ENCODE assay signal across 14 cellular contexts in the genomic region with DNA sequence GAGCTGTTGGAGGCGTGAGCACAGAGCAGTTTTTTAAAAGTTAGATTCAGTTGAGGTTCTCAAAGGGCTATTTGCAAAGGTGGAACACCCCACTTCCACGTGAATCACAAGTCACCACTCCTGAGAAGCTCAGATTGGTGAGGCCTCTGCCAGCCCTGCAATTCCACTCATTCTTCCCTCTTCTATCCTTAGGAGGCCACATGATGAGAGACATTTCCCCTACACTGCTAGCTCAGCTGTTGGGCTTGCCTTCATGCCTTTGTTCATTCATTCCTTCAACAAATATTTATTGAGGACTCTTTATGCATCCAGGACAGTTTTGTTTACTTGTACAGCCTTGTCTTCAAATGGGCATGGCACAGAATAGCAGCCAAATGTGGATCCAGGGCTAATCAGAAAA. TPM values are rescaled to one million over a fixed set of nuclear protein-coding genes. Genes with fewer than 3 reads are reported as not detected.
A peak's percentile ranks its signal among the peaks of the same experiment; 100 is the strongest.
DNase-seq lines count a peak whose midpoint lies in the region; ATAC-seq and TF ChIP-seq lines count a peak whose summit lies in the region.
"Had no signal": no experiment of that assay in that cellular context is flagged by ENCODE, and none has a peak within 500 bp of the region (broad histone marks: within the 10 kb centered on the region; RNA-seq: fewer than 3 reads in every experiment).

No MANE protein-coding gene starts in this region.

- no peak for TF ChIP-seq CTCF in endodermal cell (conservative IDR thresholded peaks at IDR 0.05)
- TF ChIP-seq CTCF in nephron (IDR thresholded peaks at IDR 0.05; ENCODE audit: unreplicated experiment in 3 of 3), result no peak

- CTCF ChIA-PET in HEK293T (lab: Yijun Ruan, JAX), result no interaction called here

- H3K4me3 ChIP-seq in right cardiac atrium (ENCODE audit: low read length), result no peak overlapping the region
- no peak overlapping the region for H3K4me3 ChIP-seq in endodermal cell (ENCODE audit: low read length)
- no peak overlapping the region for H3K4me3 ChIP-seq in H7 (ENCODE audit: insufficient read depth, low read depth, low read length)
- H3K4me3 ChIP-seq: K562 had no signal

- H3K9ac ChIP-seq in endodermal cell (ENCODE audit: extremely low read depth, low read length, poor library complexity, severe bottlenecking), result no peak overlapping the region

- H3K36me3 ChIP-seq in endodermal cell (ENCODE audit: control insufficient read depth, insufficient read depth, low read length) (no peaks in the 10 kb centered on the region), H7 (replicated peaks; ENCODE audit: control insufficient read depth, insufficient read depth, low read length) (no peaks in the 10 kb centered on the region)

- H3K9me3 Mint-ChIP-seq in endodermal cell, result peaks cover 2% of the 10 kb centered on the region
- peaks cover 7% of the 10 kb centered on the region for H3K9me3 Mint-ChIP-seq in nephron
- H3K9me3 Mint-ChIP-seq: stimulated activated effector memory CD8-positive, alpha-beta T cell treated with anti-CD3 and anti-CD28 coated beads, Interleukin-12 subunit alpha, Interleukin-12 subunit beta, amount 100 ng/mL, for 72 hours had no signal

- POLR2A ChIA-PET in HEK293T (lab: Yijun Ruan, JAX), result interaction anchor here (1.3 kb wide), 1 partner anchor 10 kb away, joined by 3 read pairs; no protein-coding TSS in a partner anchor

- WGBS in right cardiac atrium, result 95% methylated on average over 2 of the region's 2 CpGs
- 77% methylated on average over 2 of the region's 2 CpGs; no CpG with 5 or more reads in 1 of the 2 experiments for WGBS in endodermal cell (ENCODE audit: insufficient coverage in 1 of 2, insufficient read length in 1 of 2), 2 experiments

- H3K4me1 ChIP-seq in right cardiac atrium (ENCODE audit: control insufficient read depth, insufficient read depth, low read length) (peaks cover 5% of the 10 kb centered on the region), endodermal cell (ENCODE audit: control insufficient read depth, insufficient read depth, low read length) (no peaks in the 10 kb centered on the region)

- H3K36me3 Mint-ChIP-seq in endodermal cell (ENCODE audit: low read depth) (no peaks in the 10 kb centered on the region), nephron (ENCODE audit: low read depth) (no peaks in the 10 kb centered on the region)
- H3K36me3 Mint-ChIP-seq: brain; stimulated activated effector memory CD8-positive, alpha-beta T cell treated with anti-CD3 and anti-CD28 coated beads, Interleukin-12 subunit alpha, Interleukin-12 subunit beta, amount 100 ng/mL, for 72 hours had no signal

- peaks cover 16% of the 10 kb centered on the region for H3K4me1 Mint-ChIP-seq in endodermal cell
- H3K4me1 Mint-ChIP-seq in nephron, result peaks cover 45% of the 10 kb centered on the region
- H3K4me1 Mint-ChIP-seq: stimulated activated effector memory CD8-positive, alpha-beta T cell treated with anti-CD3 and anti-CD28 coated beads, Interleukin-12 subunit alpha, Interleukin-12 subunit beta, amount 100 ng/mL, for 72 hours had no signal

- H3K27me3 Mint-ChIP-seq in endodermal cell (ENCODE audit: insufficient read depth) (peaks cover 5% of the 10 kb centered on the region), nephron (ENCODE audit: low read depth) (no peaks in the 10 kb centered on the region)

- intact Hi-C loops in right cardiac atrium (cut with DNase I), result no loop called here
- intact Hi-C loops in left ventricle myocardium superior (cut with micrococcal nuclease), result no loop called here

- no peak overlapping the region for H3K4me3 Mint-ChIP-seq in endodermal cell
- H3K4me3 Mint-ChIP-seq in nephron, result no peak overlapping the region
- H3K4me3 Mint-ChIP-seq: stimulated activated effector memory CD8-positive, alpha-beta T cell treated with anti-CD3 and anti-CD28 coated beads, Interleukin-12 subunit alpha, Interleukin-12 subunit beta, amount 100 ng/mL, for 72 hours had no signal

- ATAC-seq in right cardiac atrium, result no peak
- ATAC-seq in left ventricle myocardium superior, result no peak
- ATAC-seq: K562; stimulated activated effector memory CD8-positive, alpha-beta T cell treated with anti-CD3 and anti-CD28 coated beads, Interleukin-12 subunit alpha, Interleukin-12 subunit beta, amount 100 ng/mL, for 72 hours had no signal

- H3K9me3 ChIP-seq in right cardiac atrium (ENCODE audit: control insufficient read depth, low read length) (no peaks in the 10 kb centered on the region), endodermal cell (ENCODE audit: control insufficient read depth, low read length) (no peaks in the 10 kb centered on the region)

- DNase-seq in right cardiac atrium (no peak), left ventricle myocardium superior (no peak), endodermal cell (no peak), H7 (no peak), ecto neural progenitor cell (ENCODE audit: low spot score) (no peak), HEK293T (ENCODE audit: extremely low spot score) (no peak)
- DNase-seq in activated T-cell treated with anti-CD3 and anti-CD28 coated beads, Interleukin-2, amount 50 U/mL, for 48 hours, result no peak
- DNase-seq: effector memory CD4-positive, alpha-beta T cell; NCI-H1417 treated with DMSO at 0.1 percent for 48 hours had no signal

- H3K27me3 ChIP-seq in right cardiac atrium (ENCODE audit: control insufficient read depth, insufficient read depth), result no peaks in the 10 kb centered on the region
- no peaks in the 10 kb centered on the region for H3K27me3 ChIP-seq in endodermal cell (ENCODE audit: control insufficient read depth, insufficient read depth, low read length, poor library complexity, severe bottlenecking)
- H3K27me3 ChIP-seq in H7 (ENCODE audit: control insufficient read depth, insufficient read depth, low read length), result no peaks in the 10 kb centered on the region; the same call in 1 of the 2 replicates

- H3K27ac ChIP-seq in right cardiac atrium (ENCODE audit: low read length), result peak overlapping the region; percentile 23
- H3K27ac ChIP-seq in endodermal cell (ENCODE audit: low read depth, low read length), result no peak overlapping the region

- peak overlapping the region; percentile 30 for H3K27ac Mint-ChIP-seq in endodermal cell
- H3K27ac Mint-ChIP-seq in nephron, result peak overlapping the region; percentile 97 to 99 (median 98)
- H3K27ac Mint-ChIP-seq: stimulated activated effector memory CD8-positive, alpha-beta T cell treated with anti-CD3 and anti-CD28 coated beads, Interleukin-12 subunit alpha, Interleukin-12 subunit beta, amount 100 ng/mL, for 72 hours had no signal

TF ChIP-seq in HEK293T, 16 proteins besides CTCF, POLR2A, EP300 and RAD21:
- TF ChIP-seq PKNOX1 (IDR thresholded peaks at IDR 0.05), result no peak
- TF ChIP-seq LEF1 (IDR thresholded peaks at IDR 0.05; ENCODE audit: borderline replicate concordance), result no peak
- no peak for TF ChIP-seq ZNF384 (IDR thresholded peaks at IDR 0.05)
- no peak for TF ChIP-seq FOXM1 (IDR thresholded peaks at IDR 0.05; ENCODE audit: borderline replicate concordance)
- TF ChIP-seq L3MBTL2 (conservative IDR thresholded peaks at IDR 0.05), result no peak
- no peak for TF ChIP-seq ELF4 (IDR thresholded peaks at IDR 0.05)
- TF ChIP-seq FOXA1 (IDR thresholded peaks at IDR 0.05), result no peak
- no peak for TF ChIP-seq BHLHE40 (IDR thresholded peaks at IDR 0.05; ENCODE audit: borderline replicate concordance)
- no peak for TF ChIP-seq FOXK2 (IDR thresholded peaks at IDR 0.05)
- TF ChIP-seq HDGF (IDR thresholded peaks at IDR 0.05; ENCODE audit: borderline replicate concordance), result no peak
- TF ChIP-seq NFRKB (IDR thresholded peaks at IDR 0.05), result no peak
- TF ChIP-seq SP1 (IDR thresholded peaks at IDR 0.05), result no peak
- TF ChIP-seq ARNT (IDR thresholded peaks at IDR 0.05), result no peak
- no peak for TF ChIP-seq CTBP1 (IDR thresholded peaks at IDR 0.05; ENCODE audit: borderline replicate concordance)
- no peak for TF ChIP-seq TARDBP (IDR thresholded peaks at IDR 0.05)
- no peak for TF ChIP-seq SUZ12 (IDR thresholded peaks at IDR 0.05)

RNA-seq across cellular contexts. Expression of gene SRPX2, which starts 3.7 kb away (rescaled TPM):
- total RNA-seq in right cardiac atrium, result 10 to 100 TPM in 1 of 4 donors, 1 to 10 TPM in 3; 2.5 to 27.6 (median 4.8) TPM
- 4.1 TPM for polyA plus RNA-seq in right cardiac atrium
- 9.5 TPM for total RNA-seq in left ventricle myocardium superior
- total RNA-seq in endodermal cell, result under 1 TPM in 1 of 2 donors, not detected in 1; 0.44 TPM
- polyA plus RNA-seq in endodermal cell (2013, experiment 1 of 2), result 0.61 TPM
- 1.2 TPM for polyA plus RNA-seq in endodermal cell (2013, experiment 2 of 2)
- 1.3 and 2.0 TPM in 2 replicates for total RNA-seq in H7 (2014; rRNA removed; shearing (Covaris generic))
- total RNA-seq: H1 had no signal
- polyA plus RNA-seq: H1 had no signal

RNA-seq across cellular contexts. Expression of gene TSPAN6, which starts 11.1 kb away (rescaled TPM):
- 10 to 100 TPM in 1 of 4 donors, 1 to 10 TPM in 3; 6.2 to 10.2 (median 8.8) TPM for total RNA-seq in right cardiac atrium
- polyA plus RNA-seq in right cardiac atrium, result 11.9 TPM
- total RNA-seq in left ventricle myocardium superior, result 4.8 TPM
- total RNA-seq in endodermal cell, result 10 to 100 TPM; 60.4 to 77.7 TPM
- 99.6 TPM for polyA plus RNA-seq in endodermal cell (2013, experiment 1 of 2)
- 90.0 TPM for polyA plus RNA-seq in endodermal cell (2013, experiment 2 of 2)
- 103 and 138 TPM in 2 replicates for total RNA-seq in H7 (2014; rRNA removed; shearing (Covaris generic))
